12 cellular contexts compared by ENCODE assay signal in the genomic region with DNA sequence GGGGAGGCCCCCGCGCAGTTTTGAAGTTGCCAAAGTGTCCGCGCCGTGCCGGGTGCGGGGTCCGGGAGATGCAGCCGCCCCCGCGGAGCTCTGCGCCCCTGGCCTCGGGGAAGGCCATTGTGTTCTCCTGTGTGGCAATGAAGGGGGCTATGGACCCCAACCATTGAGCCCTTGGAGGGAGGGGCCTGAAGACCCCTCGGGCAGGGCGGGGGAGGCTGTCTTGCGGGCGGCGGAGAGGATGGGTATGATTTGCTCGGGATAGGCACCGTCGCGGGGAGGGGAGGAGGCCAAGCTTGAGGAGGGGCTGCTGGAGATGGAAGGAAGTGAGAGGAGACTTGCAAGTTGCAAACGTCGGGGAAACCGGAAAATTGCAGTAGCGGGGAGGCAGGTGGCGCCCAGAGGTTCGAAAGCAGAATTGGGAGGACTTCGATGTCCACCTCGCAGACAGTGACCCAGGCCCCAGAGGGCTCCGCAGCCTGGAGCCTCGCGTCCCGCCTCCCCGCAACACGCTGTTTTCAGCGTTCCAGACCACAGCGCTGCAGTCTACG. TPM values are rescaled to one million over a fixed set of nuclear protein-coding genes. Genes with fewer than 3 reads are reported as not detected.
DNase-seq lines count a peak whose midpoint lies in the region; ATAC-seq and TF ChIP-seq lines count a peak whose summit lies in the region.
"Had no signal": no experiment of that assay in that cellular context is flagged by ENCODE, and none has a peak within 500 bp of the region (broad histone marks: within the 10 kb centered on the region; RNA-seq: fewer than 3 reads in every experiment).

No MANE protein-coding gene starts in this region.

- DNase-seq in H7, result peak; percentile 89
- peak; percentile 66 for DNase-seq in activated T-cell treated with anti-CD3 and anti-CD28 coated beads, Interleukin-2, amount 50 U/mL, for 1 hour
- no peak for DNase-seq in psoas muscle
- DNase-seq in NCI-H187 treated with DMSO at 0.1 percent for 48 hours (lab: John Stamatoyannopoulos, UW), result no peak
- no peak for DNase-seq in hepatic stellate cell (ENCODE audit: low spot score)
- DNase-seq: DMS79 treated with DMSO at 0.1 percent for 48 hours, MG63, OCI-M1 had no signal

- H3K36me3 ChIP-seq in H7 (replicated peaks; ENCODE audit: control insufficient read depth, insufficient read depth, low read length) (no peaks in the 10 kb centered on the region), esophagus (ENCODE audit: control insufficient read depth in 2 of 2, insufficient read depth in 2 of 2, low read length in 1 of 2) (peaks cover 0 to 2% of the 10 kb centered on the region in 2 donors), psoas muscle (ENCODE audit: insufficient read depth in 1 of 2, low read depth in 1 of 2) (no peaks in the 10 kb centered on the region)
- H3K36me3 ChIP-seq: MG63, neutrophil had no signal

- 19 to 20% methylated on average over 36 to 39 of the region's 39 CpGs for WGBS in esophagus, 2 donors
- 3 to 11% (median 4%) methylated on average over 30 to 39 of the region's 39 CpGs for WGBS in psoas muscle, 3 donors

- peak overlapping the region; percentile 57 to 80 for H3K27ac ChIP-seq in esophagus (ENCODE audit: low read depth in 2 of 2, low read length in 1 of 2)
- no peak overlapping the region for H3K27ac ChIP-seq in psoas muscle
- H3K27ac ChIP-seq: neutrophil had no signal

- TF ChIP-seq CTCF in psoas muscle (IDR thresholded peaks at IDR 0.05), result no peak

- intact Hi-C loops in psoas muscle (cut with DNase I), result no loop called here

- H3K27me3 ChIP-seq in H7 (ENCODE audit: control insufficient read depth, insufficient read depth, low read length) (no peaks in the 10 kb centered on the region; the same call in 1 of the 2 replicates), esophagus (ENCODE audit: control insufficient read depth in 1 of 2, insufficient read depth in 2 of 2, low read length in 2 of 2) (no peaks in the 10 kb centered on the region), psoas muscle (ENCODE audit: insufficient read depth in 3 of 3, low read length in 2 of 3) (peaks cover 0 to 49% (median 11%) of the 10 kb centered on the region in 3 donors)

- no peaks in the 10 kb centered on the region for H3K9me3 ChIP-seq in esophagus (ENCODE audit: control insufficient read depth in 2 of 2, insufficient read depth in 1 of 2, low read depth in 1 of 2, low read length in 1 of 2)
- no peaks in the 10 kb centered on the region for H3K9me3 ChIP-seq in psoas muscle
- H3K9me3 ChIP-seq: MG63, neutrophil had no signal

- H3K4me3 ChIP-seq in H7 (ENCODE audit: insufficient read depth, low read depth, low read length), result peak overlapping the region; percentile 66
- peak overlapping the region; percentile 47 to 48 for H3K4me3 ChIP-seq in esophagus (ENCODE audit: low read depth in 1 of 2, low read length in 2 of 2)
- peak overlapping the region; percentile 38 for H3K4me3 ChIP-seq in psoas muscle
- H3K4me3 ChIP-seq: MG63 had no signal

- peaks cover 6 to 22% of the 10 kb centered on the region in 2 donors for H3K4me1 ChIP-seq in esophagus (ENCODE audit: control insufficient read depth in 2 of 2, insufficient read depth in 2 of 2, low read length in 1 of 2)
- H3K4me1 ChIP-seq in psoas muscle, result no peaks in the 10 kb centered on the region

- no peak for ATAC-seq in psoas muscle
- ATAC-seq in GM19452 (IDR thresholded peaks at IDR 0.05; ENCODE audit: unreplicated experiment), result no peak
- no peak for ATAC-seq in GM18909 (IDR thresholded peaks at IDR 0.05; ENCODE audit: poor library complexity, unreplicated experiment)

RNA-seq across cellular contexts. Expression of gene BCL11B, which starts 25.4 kb away (rescaled TPM):
- total RNA-seq in H7 (2014; rRNA removed; shearing (Covaris generic)), result 5.7 and 6.1 TPM in 2 replicates
- polyA plus RNA-seq in esophagus (1 to 10 TPM; 1.7 to 2.2 TPM), psoas muscle (under 1 TPM in 2 of 3 donors, not detected in 1; 0.01 to 0.03 TPM)
- total RNA-seq in psoas muscle, result under 1 TPM in 3 of 4 donors, not detected in 1; 0.15 to 0.34 (median 0.17) TPM

Comparison
In these comparisons a context has a peak if more than half of its experiments do, and no peak if none do; other contexts are left out.
1. DNase-seq: peak in H7 (single experiment) and activated T-cell treated with anti-CD3 and anti-CD28 coated beads, Interleukin-2, amount 50 U/mL, for 1 hour (single experiment); none in psoas muscle (0 of 2), NCI-H187 treated with DMSO at 0.1 percent for 48 hours (single experiment) and hepatic stellate cell (single experiment).
2. Peak in every context shown above with its lines, with median percentiles within 50 percentile points of each other: H3K4me3 ChIP-seq.